9 cellular contexts compared by ENCODE assay signal in the genomic region with DNA sequence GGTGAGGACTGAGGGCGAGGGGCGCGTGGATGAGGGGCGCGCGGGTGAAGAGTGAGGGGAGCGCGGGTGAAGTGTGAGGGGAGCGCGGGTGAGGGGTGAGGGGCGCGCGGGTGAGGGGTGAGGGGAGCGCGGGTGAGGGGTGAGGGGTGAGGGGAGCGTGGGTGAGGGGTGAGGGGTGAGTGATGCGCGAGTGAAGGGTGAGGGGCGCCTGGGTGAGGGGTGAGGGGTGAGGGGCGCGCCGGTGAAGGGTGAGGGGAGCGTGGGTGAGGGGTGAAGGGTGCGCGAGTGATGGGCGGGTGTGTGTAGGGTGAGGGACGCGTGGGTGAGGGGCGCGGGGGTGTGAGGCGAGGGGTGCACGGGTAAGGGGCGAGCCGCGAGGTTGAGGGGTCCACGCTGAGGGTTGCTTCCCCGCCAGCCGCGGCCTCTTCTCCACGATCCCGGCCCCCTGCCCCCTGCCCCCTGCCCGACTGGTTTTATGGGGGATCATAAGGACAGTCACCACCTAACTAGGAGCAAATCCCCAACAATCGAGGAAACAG. TPM values are rescaled to one million over a fixed set of nuclear protein-coding genes. Genes with fewer than 3 reads are reported as not detected.
DNase-seq lines count a peak whose midpoint lies in the region; ATAC-seq, FAIRE-seq and TF ChIP-seq lines count a peak whose summit lies in the region.
"Had no signal": no experiment of that assay in that cellular context is flagged by ENCODE, and none has a peak within 500 bp of the region (broad histone marks: within the 10 kb centered on the region; RNA-seq: fewer than 3 reads in every experiment).

No MANE protein-coding gene starts in this region.

- H3K9ac ChIP-seq in keratinocyte (ENCODE audit: control insufficient read depth, extremely low read depth, insufficient read depth, low read length): peak overlapping the region; percentile 70

- H3K9me1 ChIP-seq in keratinocyte (ENCODE audit: control insufficient read depth, extremely low read depth, insufficient read depth, low read length): peaks cover 4% of the 10 kb centered on the region

- dilution Hi-C loops in keratinocyte (cut with MboI; ENCODE audit: extremely low pct_ligation_motif_present, low sequenced_read_pairs): no loop called here

- H3K4me1 Mint-ChIP-seq in stimulated activated naive B cell treated with anti-CD40 and anti-IgM and Interleukin-4, amounts not matched to agents 10 μg/mL and 1 μg/mL and 100 μg/mL, for 72 hours: peaks cover 28 to 39% of the 10 kb centered on the region in 2 donors
- H3K4me1 Mint-ChIP-seq in naive thymus-derived CD8-positive, alpha-beta T cell: peaks cover 11 to 33% (median 25%) of the 10 kb centered on the region in 4 donors

- H2AFZ ChIP-seq in keratinocyte (ENCODE audit: control insufficient read depth, low read length): no peak overlapping the region

- H3K36me3 ChIP-seq in HEK293 (ENCODE audit: control insufficient read depth in 2 of 2, insufficient read depth in 1 of 2, low read length in 2 of 2): peaks cover 11 to 18% of the 10 kb centered on the region in 2 experiments; a peak in 2 of 3 replicates
- H3K36me3 ChIP-seq in keratinocyte (ENCODE audit: control insufficient read depth in 2 of 2, extremely low read depth in 1 of 2, insufficient read depth in 2 of 2, low read length in 2 of 2): peaks cover 14% of the 10 kb centered on the region in 2 experiments

- CTCF ChIA-PET in HEK293 (lab: Yijun Ruan, JAX): no interaction called here

- TF ChIP-seq CTCF in HEK293 (tag by site-specific recombination; IDR thresholded peaks at IDR 0.05) (no peak), astrocyte of the cerebellum (IDR thresholded peaks at IDR 0.05; ENCODE audit: low read depth, low read length, missing control alignments) (no peak), keratinocyte (optimal IDR thresholded peaks at IDR 0.05 in 1 of 3, IDR thresholded peaks at IDR 0.05 in 1 of 3, conservative IDR thresholded peaks at IDR 0.05 in 1 of 3; ENCODE audit: extremely low read depth in 1 of 3, insufficient read depth in 2 of 3, low read length in 3 of 3) (no peak)

- H3K4me3 ChIP-seq in HEK293 (ENCODE audit: low read depth, low read length): peak overlapping the region; percentile 43
- H3K4me3 ChIP-seq in astrocyte of the cerebellum (ENCODE audit: low read depth, low read length): peak overlapping the region; percentile 67
- peak overlapping the region; percentile 63 to 81 (median 80) for H3K4me3 ChIP-seq in keratinocyte (ENCODE audit: control insufficient read depth in 2 of 3, extremely low read depth in 1 of 3, insufficient read depth in 2 of 3, low read depth in 1 of 3, low read length in 3 of 3)

- H3K4me1 ChIP-seq in HEK293 (ENCODE audit: control insufficient read depth, insufficient read depth, low read length) (peaks cover 8% of the 10 kb centered on the region), keratinocyte (ENCODE audit: control insufficient read depth, extremely low read depth, insufficient read depth, low read length) (peaks cover 7% of the 10 kb centered on the region)

- FAIRE-seq in keratinocyte (lab: Jason Lieb, UNC): no peak

- peaks cover 3% of the 10 kb centered on the region for H4K20me1 ChIP-seq in keratinocyte (ENCODE audit: control insufficient read depth, extremely low read depth, insufficient read depth, low read length)

- H3K9me3 ChIP-seq in HEK293 (ENCODE audit: control insufficient read depth, insufficient read depth, low read depth, low read length) (no peaks in the 10 kb centered on the region), keratinocyte (ENCODE audit: control insufficient read depth, low read depth, low read length) (no peaks in the 10 kb centered on the region)
- H3K9me3 ChIP-seq: mucosa of descending colon had no signal

- H3K27me3 ChIP-seq in keratinocyte (ENCODE audit: control insufficient read depth, extremely low read depth, insufficient read depth, low read length): no peaks in the 10 kb centered on the region

- no peak for ATAC-seq in stimulated activated naive B cell treated with anti-CD40 and anti-IgM and Interleukin-4, amounts not matched to agents 10 μg/mL and 1 μg/mL and 100 μg/mL, for 72 hours (replicated peaks)
- ATAC-seq in GM19463 (IDR thresholded peaks at IDR 0.05; ENCODE audit: unreplicated experiment) (no peak), GM19397 (IDR thresholded peaks at IDR 0.05; ENCODE audit: unreplicated experiment) (no peak), GM19023 (IDR thresholded peaks at IDR 0.05; ENCODE audit: unreplicated experiment) (no peak)
- no peak for ATAC-seq in naive thymus-derived CD8-positive, alpha-beta T cell

- H3K27ac Mint-ChIP-seq in stimulated activated naive B cell treated with anti-CD40 and anti-IgM and Interleukin-4, amounts not matched to agents 10 μg/mL and 1 μg/mL and 100 μg/mL, for 72 hours: peak overlapping the region; percentile 62
- peak overlapping the region in 2 of 10 donors; percentile 7 to 14 for H3K27ac Mint-ChIP-seq in naive thymus-derived CD8-positive, alpha-beta T cell

- no peaks in the 10 kb centered on the region for H3K9me3 Mint-ChIP-seq in stimulated activated naive B cell treated with anti-CD40 and anti-IgM and Interleukin-4, amounts not matched to agents 10 μg/mL and 1 μg/mL and 100 μg/mL, for 72 hours
- no peaks in the 10 kb centered on the region for H3K9me3 Mint-ChIP-seq in naive thymus-derived CD8-positive, alpha-beta T cell

- H3K36me3 Mint-ChIP-seq in stimulated activated naive B cell treated with anti-CD40 and anti-IgM and Interleukin-4, amounts not matched to agents 10 μg/mL and 1 μg/mL and 100 μg/mL, for 72 hours: peaks cover 14 to 19% of the 10 kb centered on the region in 2 donors
- peaks cover 0 to 11% (median 0%) of the 10 kb centered on the region in 3 donors for H3K36me3 Mint-ChIP-seq in naive thymus-derived CD8-positive, alpha-beta T cell

- H3K79me2 ChIP-seq in keratinocyte (ENCODE audit: control insufficient read depth, insufficient read depth, low read length): peaks cover 30% of the 10 kb centered on the region

- POLR2A ChIA-PET in HEK293 (lab: Yijun Ruan, JAX): interaction anchor here (1.2 kb wide), 1 partner anchor 9 kb away, joined by 3 read pairs; no protein-coding TSS in a partner anchor
- POLR2A ChIA-PET in naive thymus-derived CD8-positive, alpha-beta T cell (lab: Charles Lee): interaction anchor here (1.2 to 4.3 kb wide), 6 partner anchors 9 to 274 kb away, joined by 3 to 30 read pairs (median 14); partner anchors contain the start of genes HSBP1L1, RBFA and TXNL4A

- H3K4me3 Mint-ChIP-seq in stimulated activated naive B cell treated with anti-CD40 and anti-IgM and Interleukin-4, amounts not matched to agents 10 μg/mL and 1 μg/mL and 100 μg/mL, for 72 hours: peak overlapping the region; percentile 46 to 76
- H3K4me3 Mint-ChIP-seq in naive thymus-derived CD8-positive, alpha-beta T cell: peak overlapping the region in 5 of 10 donors; percentile 45 to 83 (median 46)

- DNase-seq in astrocyte of the cerebellum (ENCODE audit: low read depth): no peak
- no peak for DNase-seq in keratinocyte (ENCODE audit: low read depth, low spot score)
- no peak for DNase-seq in stimulated activated naive B cell treated with anti-CD40 and anti-IgM and Interleukin-4, amounts not matched to agents 10 μg/mL and 1 μg/mL and 100 μg/mL, for 72 hours
- no peak for DNase-seq in naive thymus-derived CD8-positive, alpha-beta T cell

- H3K4me2 ChIP-seq in keratinocyte (ENCODE audit: control insufficient read depth, extremely low read depth, insufficient read depth, low read depth, low read length): peak overlapping the region; percentile 78

- H3K27me3 Mint-ChIP-seq in stimulated activated naive B cell treated with anti-CD40 and anti-IgM and Interleukin-4, amounts not matched to agents 10 μg/mL and 1 μg/mL and 100 μg/mL, for 72 hours: no peaks in the 10 kb centered on the region
- H3K27me3 Mint-ChIP-seq in naive thymus-derived CD8-positive, alpha-beta T cell: no peaks in the 10 kb centered on the region

- in situ Hi-C loops in astrocyte of the cerebellum (cut with HindIII; ENCODE audit: low sequenced_read_pairs): no loop called here

- H3K27ac ChIP-seq in HEK293 (ENCODE audit: extremely low read depth, low read depth, low read length) (peak overlapping the region; percentile 71; the same call in 1 of the 2 replicates), keratinocyte (ENCODE audit: control insufficient read depth, insufficient read depth, low read length) (no peak overlapping the region)

RNA-seq across cellular contexts. Expression of gene SLC66A2, which starts 1.1 kb away (rescaled TPM):
- polyA plus RNA-seq in keratinocyte: 16.3 to 32.4 TPM (median 19.8 TPM) in 3 replicates
- polyA plus RNA-seq in keratinocyte (2011; ENCODE audit: low read depth): 21.3 TPM
- 10.8 and 28.7 TPM in 2 replicates for polyA plus RNA-seq in keratinocyte (2011; cell fraction: cytosol; rRNA removed)
- 17.4 and 24.0 TPM in 2 replicates for polyA plus RNA-seq in keratinocyte (2011; cell fraction: nucleus; rRNA removed)
- polyA plus RNA-seq in keratinocyte (2012; ENCODE audit: low replicate concordance): 33.0 and 39.1 TPM in 2 replicates
- polyA minus RNA-seq in keratinocyte: 16.8 to 40.5 TPM (median 26.5 TPM) in 3 replicates
- 53.1 TPM for polyA minus RNA-seq in keratinocyte (2011; cell fraction: cytosol; rRNA and poly(A)+ RNA removed)
- polyA minus RNA-seq in keratinocyte (2011; cell fraction: nucleus; rRNA and poly(A)+ RNA removed): 16.2 and 19.7 TPM in 2 replicates
- total RNA-seq in naive thymus-derived CD8-positive, alpha-beta T cell: 10 to 100 TPM; 31.8 to 38.7 TPM
- polyA plus RNA-seq in naive thymus-derived CD8-positive, alpha-beta T cell: 10 to 100 TPM; 14.1 to 22.0 (median 19.4) TPM

RNA-seq across cellular contexts. Expression of gene HSBP1L1, which starts 11.9 kb away (rescaled TPM):
- polyA plus RNA-seq in keratinocyte: 28.7 to 49.6 TPM (median 35.9 TPM) in 3 replicates
- 55.9 TPM for polyA plus RNA-seq in keratinocyte (2011; ENCODE audit: low read depth)
- polyA plus RNA-seq in keratinocyte (2011; cell fraction: cytosol; rRNA removed): 26.0 and 27.3 TPM in 2 replicates
- polyA plus RNA-seq in keratinocyte (2011; cell fraction: nucleus; rRNA removed): 47.1 and 59.1 TPM in 2 replicates
- polyA plus RNA-seq in keratinocyte (2012; ENCODE audit: low replicate concordance): 31.4 and 41.1 TPM in 2 replicates
- 4.9 to 9.0 TPM (median 7.5 TPM) in 3 replicates for polyA minus RNA-seq in keratinocyte
- polyA minus RNA-seq in keratinocyte (2011; cell fraction: cytosol; rRNA and poly(A)+ RNA removed): 4.4 TPM
- polyA minus RNA-seq in keratinocyte (2011; cell fraction: nucleus; rRNA and poly(A)+ RNA removed): 8.5 and 10.8 TPM in 2 replicates
- 10 to 100 TPM; 51.0 to 54.5 TPM for total RNA-seq in naive thymus-derived CD8-positive, alpha-beta T cell
- 10 to 100 TPM; 11.2 to 24.5 (median 16.0) TPM for polyA plus RNA-seq in naive thymus-derived CD8-positive, alpha-beta T cell

RNA-seq across cellular contexts. Expression of gene TXNL4A, which starts 35.8 kb away (rescaled TPM):
- polyA plus RNA-seq in keratinocyte: 89.9 to 142 TPM (median 98.4 TPM) in 3 replicates
- polyA plus RNA-seq in keratinocyte (2011; ENCODE audit: low read depth): 191 TPM
- 102 and 125 TPM in 2 replicates for polyA plus RNA-seq in keratinocyte (2011; cell fraction: cytosol; rRNA removed)
- 40.2 and 40.7 TPM in 2 replicates for polyA plus RNA-seq in keratinocyte (2011; cell fraction: nucleus; rRNA removed)
- polyA plus RNA-seq in keratinocyte (2012; ENCODE audit: low replicate concordance): 96.6 and 119 TPM in 2 replicates
- polyA minus RNA-seq in keratinocyte: 37.6 to 47.8 TPM (median 38.7 TPM) in 3 replicates
- polyA minus RNA-seq in keratinocyte (2011; cell fraction: cytosol; rRNA and poly(A)+ RNA removed): 90.5 TPM
- polyA minus RNA-seq in keratinocyte (2011; cell fraction: nucleus; rRNA and poly(A)+ RNA removed): 4.9 and 9.6 TPM in 2 replicates
- 10 to 100 TPM; 71.9 to 78.5 TPM for total RNA-seq in naive thymus-derived CD8-positive, alpha-beta T cell
- 100 to 1,000 TPM; 213 to 225 (median 217) TPM for polyA plus RNA-seq in naive thymus-derived CD8-positive, alpha-beta T cell
